ENCODE assay signal across 27 cellular contexts in genomic region chr4:94158883-94159282, GRCh38. TPM values are rescaled to one million over a fixed set of nuclear protein-coding genes. Genes with fewer than 3 reads are reported as not detected.
DNase-seq lines count a peak whose midpoint lies in the region; ATAC-seq, FAIRE-seq and TF ChIP-seq lines count a peak whose summit lies in the region.
"Had no signal": no experiment of that assay in that cellular context is flagged by ENCODE, and none has a peak within 500 bp of the region (broad histone marks: within the 10 kb centered on the region; RNA-seq: fewer than 3 reads in every experiment).

No MANE protein-coding gene starts in this region.

- 83% methylated on average over 3 of the region's 3 CpGs for WGBS in esophagus muscularis mucosa
- WGBS in neuronal stem cell (ENCODE audit: extremely low coverage in 2 of 2, insufficient read length in 2 of 2, insufficient replicate concordance in 1 of 2), 2 donors = no CpG with 5 or more reads among the region's 3 CpGs

- H2AFZ ChIP-seq in neuronal stem cell (ENCODE audit: low read length) = no peak overlapping the region

- H3K4ac ChIP-seq in neuronal stem cell (ENCODE audit: low read length) = no peak overlapping the region

- H3K4me2 ChIP-seq in neuronal stem cell (ENCODE audit: insufficient read depth, low read length, poor library complexity, severe bottlenecking) = no peak overlapping the region
- H3K4me2 ChIP-seq: A549, BLaER1 had no signal

- peak; percentile 66; the same call in 1 of the 2 replicates for ATAC-seq in WTC11
- no peak for ATAC-seq in left lung
- ATAC-seq: A549 had no signal

- H3K9me3 ChIP-seq in esophagus muscularis mucosa (no peaks in the 10 kb centered on the region), neuronal stem cell (replicated peaks in 1 of 2; ENCODE audit: control insufficient read depth in 2 of 2, insufficient read depth in 1 of 2, low read depth in 1 of 2, low read length in 2 of 2) (no peaks in the 10 kb centered on the region), left lung (no peaks in the 10 kb centered on the region)
- H3K9me3 ChIP-seq: A549, BE2C, BLaER1 had no signal

- H3K14ac ChIP-seq in neuronal stem cell (ENCODE audit: low read length) = no peak overlapping the region

- H3K4me3 ChIP-seq in esophagus muscularis mucosa = no peak overlapping the region
- no peak overlapping the region for H3K4me3 ChIP-seq in neuronal stem cell (ENCODE audit: low read length in 2 of 2)
- no peak overlapping the region for H3K4me3 ChIP-seq in left lung
- H3K4me3 ChIP-seq: A549, BLaER1 had no signal

- no peak overlapping the region for H4K8ac ChIP-seq in neuronal stem cell (ENCODE audit: low read depth, low read length)

- peaks cover 5% of the 10 kb centered on the region for H3K36me3 Mint-ChIP-seq in WTC11
- H3K36me3 Mint-ChIP-seq: CD14-positive monocyte; CD4-positive, alpha-beta memory T cell; CD4-positive, CD25-positive, alpha-beta regulatory T cell; CD8-positive, alpha-beta memory T cell had no signal

- CTCF ChIA-PET in WTC11 (lab: Charles Lee) = no interaction called here

- H3K23ac ChIP-seq in neuronal stem cell (ENCODE audit: low read depth, low read length, poor library complexity) = no peak overlapping the region

- H3K4me3 Mint-ChIP-seq in WTC11 = no peak overlapping the region
- H3K4me3 Mint-ChIP-seq: CD14-positive monocyte; CD4-positive, alpha-beta memory T cell; CD4-positive, CD25-positive, alpha-beta regulatory T cell; CD8-positive, alpha-beta memory T cell had no signal

- peaks cover 23% of the 10 kb centered on the region for H3K9me3 Mint-ChIP-seq in WTC11

- no peaks in the 10 kb centered on the region for H3K79me1 ChIP-seq in neuronal stem cell (ENCODE audit: low read depth, low read length)

- H2BK12ac ChIP-seq in neuronal stem cell (ENCODE audit: low read length) = no peak overlapping the region

- no peak overlapping the region for H3K18ac ChIP-seq in neuronal stem cell (ENCODE audit: low read length)

- H3K4me1 ChIP-seq in esophagus muscularis mucosa (no peaks in the 10 kb centered on the region), neuronal stem cell (ENCODE audit: control insufficient read depth in 2 of 2, insufficient read depth in 1 of 2, low read depth in 1 of 2, low read length in 2 of 2) (no peaks in the 10 kb centered on the region), left lung (no peaks in the 10 kb centered on the region)
- H3K4me1 ChIP-seq: A549, BE2C, BLaER1 had no signal

- H2AK5ac ChIP-seq in neuronal stem cell (ENCODE audit: low read depth, low read length) = no peak overlapping the region

- H3K27ac ChIP-seq in esophagus muscularis mucosa (replicated peaks in 1 of 4) = no peak overlapping the region
- H3K27ac ChIP-seq in neuronal stem cell (replicated peaks; ENCODE audit: low read length) = no peak overlapping the region
- no peak overlapping the region for H3K27ac ChIP-seq in left lung
- H3K27ac ChIP-seq: 22Rv1, A549, BLaER1 had no signal

- intact Hi-C loops in esophagus muscularis mucosa (cut with DNase I) = no loop called here
- intact Hi-C loops in left lung (cut with DNase I) = no loop called here

- 0 out of 2 replicates have a peak overlapping the region, but pooled peaks have one; percentile 11 for H3K27ac Mint-ChIP-seq in WTC11
- H3K27ac Mint-ChIP-seq: CD14-positive monocyte; CD4-positive, alpha-beta memory T cell; CD4-positive, CD25-positive, alpha-beta regulatory T cell; CD8-positive, alpha-beta memory T cell had no signal

- DNase-seq in ELF-1 (ENCODE audit: low read depth, low spot score) (peak; percentile 47), WTC11 (ENCODE audit: low spot score) (no peak), esophagus muscularis mucosa (ENCODE audit: extremely low spot score) (peak; percentile 77), neuronal stem cell (ENCODE audit: low spot score) (no peak), left lung (no peak), AML-193 (lab: John Stamatoyannopoulos, UW) (no peak), urothelium cell line (ENCODE audit: low spot score) (no peak)
- DNase-seq: BE2C; C1 segment of cervical spinal cord; CD4-positive, alpha-beta memory T cell; CD4-positive, CD25-positive, alpha-beta regulatory T cell; CD8-positive, alpha-beta memory T cell; COR-L47; DMS 273 treated with DMSO at 0.1 percent for 48 hours; DMS153; DMS53; DMS79; DND-41; EL; GF-D8 had no signal

- no peak for FAIRE-seq in urothelium cell line (lab: Jason Lieb, UNC)
- FAIRE-seq: A549, G401.6, GM12891, GM19239 had no signal

- H3K9ac ChIP-seq in neuronal stem cell (ENCODE audit: low read depth, low read length, poor library complexity) = peak overlapping the region; percentile 30
- H3K9ac ChIP-seq: BLaER1 had no signal

- no peaks in the 10 kb centered on the region for H3K36me3 ChIP-seq in esophagus muscularis mucosa
- H3K36me3 ChIP-seq in neuronal stem cell (replicated peaks in 1 of 2; ENCODE audit: control insufficient read depth in 2 of 2, insufficient read depth in 2 of 2, low read length in 2 of 2) = no peaks in the 10 kb centered on the region
- no peaks in the 10 kb centered on the region for H3K36me3 ChIP-seq in left lung
- H3K36me3 ChIP-seq: BE2C, BLaER1 had no signal

- no peak overlapping the region for H2BK15ac ChIP-seq in neuronal stem cell (ENCODE audit: low read length)

- H4K91ac ChIP-seq in neuronal stem cell (ENCODE audit: low read depth, low read length, poor library complexity) = no peak overlapping the region

- peaks cover 4% of the 10 kb centered on the region; the same call in 1 of the 2 replicates for H3K27me3 Mint-ChIP-seq in WTC11 (ENCODE audit: low read depth)
- H3K27me3 Mint-ChIP-seq: CD4-positive, alpha-beta memory T cell had no signal

- H2BK5ac ChIP-seq in neuronal stem cell (ENCODE audit: low read length) = no peak overlapping the region

- TF ChIP-seq CTCF in WTC11 (IDR thresholded peaks at IDR 0.05) (no peak), esophagus muscularis mucosa (IDR thresholded peaks at IDR 0.05) (no peak), left lung (IDR thresholded peaks at IDR 0.05) (no peak)

- TF ChIP-seq EP300 in esophagus muscularis mucosa (IDR thresholded peaks at IDR 0.05) = no peak

- POLR2A ChIA-PET in WTC11 (lab: Charles Lee) = no interaction called here

- peaks cover 18% of the 10 kb centered on the region for H3K4me1 Mint-ChIP-seq in WTC11
- H3K4me1 Mint-ChIP-seq: CD14-positive monocyte had no signal

- H3K27me3 ChIP-seq in esophagus muscularis mucosa (no peaks in the 10 kb centered on the region), neuronal stem cell (ENCODE audit: control insufficient read depth in 3 of 3, insufficient read depth in 3 of 3, low read depth in 1 of 3, low read length in 3 of 3) (no peaks in the 10 kb centered on the region), left lung (no peaks in the 10 kb centered on the region)
- H3K27me3 ChIP-seq: BE2C, BLaER1 had no signal

- no peak for TF ChIP-seq POLR2A in esophagus muscularis mucosa (IDR thresholded peaks at IDR 0.05; ENCODE audit: low read depth)

- H2BK120ac ChIP-seq in neuronal stem cell (ENCODE audit: low read depth, low read length) = no peak overlapping the region

TF ChIP-seq in WTC11, 78 proteins besides CTCF, POLR2A, EP300 and RAD21 (continues in another document):
- TF ChIP-seq ZNF416 (CRISPR knock-in tag; IDR thresholded peaks at IDR 0.05) (no peak), SP1 (CRISPR knock-in tag; conservative IDR thresholded peaks at IDR 0.05) (no peak), ZBTB21 (CRISPR knock-in tag; IDR thresholded peaks at IDR 0.05; ENCODE audit: borderline replicate concordance) (no peak), AFF4 (CRISPR knock-in tag; IDR thresholded peaks at IDR 0.05; ENCODE audit: borderline replicate concordance) (no peak), HMGA2 (CRISPR knock-in tag; IDR thresholded peaks at IDR 0.05) (no peak), ZNF423 (CRISPR knock-in tag; IDR thresholded peaks at IDR 0.05) (no peak), CREB1 (CRISPR knock-in tag; IDR thresholded peaks at IDR 0.05) (no peak), NFYB (CRISPR knock-in tag; conservative IDR thresholded peaks at IDR 0.05; ENCODE audit: low read depth) (no peak), TP53 (CRISPR knock-in tag; IDR thresholded peaks at IDR 0.05) (no peak)
- TF ChIP-seq, protein P1, sequence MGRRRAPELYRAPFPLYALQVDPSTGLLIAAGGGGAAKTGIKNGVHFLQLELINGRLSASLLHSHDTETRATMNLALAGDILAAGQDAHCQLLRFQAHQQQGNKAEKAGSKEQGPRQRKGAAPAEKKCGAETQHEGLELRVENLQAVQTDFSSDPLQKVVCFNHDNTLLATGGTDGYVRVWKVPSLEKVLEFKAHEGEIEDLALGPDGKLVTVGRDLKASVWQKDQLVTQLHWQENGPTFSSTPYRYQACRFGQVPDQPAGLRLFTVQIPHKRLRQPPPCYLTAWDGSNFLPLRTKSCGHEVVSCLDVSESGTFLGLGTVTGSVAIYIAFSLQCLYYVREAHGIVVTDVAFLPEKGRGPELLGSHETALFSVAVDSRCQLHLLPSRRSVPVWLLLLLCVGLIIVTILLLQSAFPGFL (CRISPR knock-in tag; IDR thresholded peaks at IDR 0.05; ENCODE audit: borderline replicate concordance) = no peak

RNA-seq across cellular contexts. Expression of gene SMARCAD1, which starts 48.8 kb away (rescaled TPM):
- 48.7 to 50.4 TPM (median 48.9 TPM) in 3 replicates for total RNA-seq in WTC11 (2021)
- total RNA-seq in esophagus muscularis mucosa = 10 to 100 TPM; 12.3 to 19.1 (median 14.5) TPM
- polyA plus RNA-seq in neuronal stem cell (2013, experiment 1 of 2) = 33.3 TPM
- 32.8 TPM for polyA plus RNA-seq in neuronal stem cell (2013, experiment 2 of 2)
- total RNA-seq in left lung = 10 to 100 TPM; 20.9 to 24.4 TPM

Comparison
In these comparisons a context has a peak if more than half of its experiments do, and no peak if none do; other contexts are left out.
1. DNase-seq: peak in ELF-1 (single experiment) and esophagus muscularis mucosa (single experiment); none in WTC11 (single experiment), neuronal stem cell (single experiment), left lung (0 of 2), AML-193 (0 of 2) and urothelium cell line (single experiment).